ENCODE assay signal across 1 cellular context in the genomic region with DNA sequence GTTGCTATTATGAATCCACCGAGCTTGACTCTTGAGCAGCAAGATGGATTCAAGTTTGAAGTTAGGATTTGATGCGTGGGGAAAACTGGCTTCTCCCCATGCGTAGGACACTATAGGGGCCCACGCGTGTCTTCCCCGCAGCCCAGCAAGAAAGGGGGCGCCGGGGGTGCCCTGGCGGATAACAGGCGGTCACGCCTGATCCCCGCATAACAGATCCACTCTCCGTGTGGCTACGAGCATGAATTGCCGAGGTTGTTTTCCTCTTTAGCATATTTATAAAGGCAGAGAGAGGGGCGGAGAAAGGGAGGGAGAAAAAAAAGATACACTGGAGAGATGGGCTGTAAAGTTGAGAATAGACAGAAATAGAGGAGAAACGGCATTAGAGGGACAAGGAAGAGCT.
TF ChIP-seq lines count a peak whose summit lies in the region.

No MANE protein-coding gene starts in this region.

TF ChIP-seq in GM23338, 12 proteins besides CTCF, POLR2A, EP300 and RAD21 (continued from another document):
- TF ChIP-seq, protein P1, sequence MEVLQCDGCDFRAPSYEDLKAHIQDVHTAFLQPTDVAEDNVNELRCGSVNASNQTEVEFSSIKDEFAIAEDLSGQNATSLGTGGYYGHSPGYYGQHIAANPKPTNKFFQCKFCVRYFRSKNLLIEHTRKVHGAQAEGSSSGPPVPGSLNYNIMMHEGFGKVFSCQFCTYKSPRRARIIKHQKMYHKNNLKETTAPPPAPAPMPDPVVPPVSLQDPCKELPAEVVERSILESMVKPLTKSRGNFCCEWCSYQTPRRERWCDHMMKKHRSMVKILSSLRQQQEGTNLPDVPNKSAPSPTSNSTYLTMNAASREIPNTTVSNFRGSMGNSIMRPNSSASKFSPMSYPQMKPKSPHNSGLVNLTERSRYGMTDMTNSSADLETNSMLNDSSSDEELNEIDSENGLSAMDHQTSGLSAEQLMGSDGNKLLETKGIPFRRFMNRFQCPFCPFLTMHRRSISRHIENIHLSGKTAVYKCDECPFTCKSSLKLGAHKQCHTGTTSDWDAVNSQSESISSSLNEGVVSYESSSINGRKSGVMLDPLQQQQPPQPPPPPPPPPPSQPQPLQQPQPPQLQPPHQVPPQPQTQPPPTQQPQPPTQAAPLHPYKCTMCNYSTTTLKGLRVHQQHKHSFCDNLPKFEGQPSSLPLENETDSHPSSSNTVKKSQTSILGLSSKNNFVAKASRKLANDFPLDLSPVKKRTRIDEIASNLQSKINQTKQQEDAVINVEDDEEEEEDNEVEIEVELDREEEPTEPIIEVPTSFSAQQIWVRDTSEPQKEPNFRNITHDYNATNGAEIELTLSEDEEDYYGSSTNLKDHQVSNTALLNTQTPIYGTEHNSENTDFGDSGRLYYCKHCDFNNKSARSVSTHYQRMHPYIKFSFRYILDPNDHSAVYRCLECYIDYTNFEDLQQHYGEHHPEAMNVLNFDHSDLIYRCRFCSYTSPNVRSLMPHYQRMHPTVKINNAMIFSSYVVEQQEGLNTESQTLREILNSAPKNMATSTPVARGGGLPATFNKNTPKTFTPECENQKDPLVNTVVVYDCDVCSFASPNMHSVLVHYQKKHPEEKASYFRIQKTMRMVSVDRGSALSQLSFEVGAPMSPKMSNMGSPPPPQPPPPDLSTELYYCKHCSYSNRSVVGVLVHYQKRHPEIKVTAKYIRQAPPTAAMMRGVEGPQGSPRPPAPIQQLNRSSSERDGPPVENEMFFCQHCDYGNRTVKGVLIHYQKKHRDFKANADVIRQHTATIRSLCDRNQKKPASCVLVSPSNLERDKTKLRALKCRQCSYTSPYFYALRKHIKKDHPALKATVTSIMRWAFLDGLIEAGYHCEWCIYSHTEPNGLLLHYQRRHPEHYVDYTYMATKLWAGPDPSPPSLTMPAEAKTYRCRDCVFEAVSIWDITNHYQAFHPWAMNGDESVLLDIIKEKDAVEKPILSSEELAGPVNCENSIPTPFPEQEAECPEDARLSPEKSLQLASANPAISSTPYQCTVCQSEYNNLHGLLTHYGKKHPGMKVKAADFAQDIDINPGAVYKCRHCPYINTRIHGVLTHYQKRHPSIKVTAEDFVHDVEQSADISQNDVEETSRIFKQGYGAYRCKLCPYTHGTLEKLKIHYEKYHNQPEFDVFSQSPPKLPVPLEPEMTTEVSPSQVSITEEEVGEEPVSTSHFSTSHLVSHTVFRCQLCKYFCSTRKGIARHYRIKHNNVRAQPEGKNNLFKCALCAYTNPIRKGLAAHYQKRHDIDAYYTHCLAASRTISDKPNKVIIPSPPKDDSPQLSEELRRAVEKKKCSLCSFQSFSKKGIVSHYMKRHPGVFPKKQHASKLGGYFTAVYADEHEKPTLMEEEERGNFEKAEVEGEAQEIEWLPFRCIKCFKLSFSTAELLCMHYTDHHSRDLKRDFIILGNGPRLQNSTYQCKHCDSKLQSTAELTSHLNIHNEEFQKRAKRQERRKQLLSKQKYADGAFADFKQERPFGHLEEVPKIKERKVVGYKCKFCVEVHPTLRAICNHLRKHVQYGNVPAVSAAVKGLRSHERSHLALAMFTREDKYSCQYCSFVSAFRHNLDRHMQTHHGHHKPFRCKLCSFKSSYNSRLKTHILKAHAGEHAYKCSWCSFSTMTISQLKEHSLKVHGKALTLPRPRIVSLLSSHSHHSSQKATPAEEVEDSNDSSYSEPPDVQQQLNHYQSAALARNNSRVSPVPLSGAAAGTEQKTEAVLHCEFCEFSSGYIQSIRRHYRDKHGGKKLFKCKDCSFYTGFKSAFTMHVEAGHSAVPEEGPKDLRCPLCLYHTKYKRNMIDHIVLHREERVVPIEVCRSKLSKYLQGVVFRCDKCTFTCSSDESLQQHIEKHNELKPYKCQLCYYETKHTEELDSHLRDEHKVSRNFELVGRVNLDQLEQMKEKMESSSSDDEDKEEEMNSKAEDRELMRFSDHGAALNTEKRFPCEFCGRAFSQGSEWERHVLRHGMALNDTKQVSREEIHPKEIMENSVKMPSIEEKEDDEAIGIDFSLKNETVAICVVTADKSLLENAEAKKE (CRISPR knock-in tag; IDR thresholded peaks at IDR 0.05) = no peak
- TF ChIP-seq EZH2 (IDR thresholded peaks at IDR 0.05; ENCODE audit: low read depth, unreplicated experiment) = peak; percentile 87
- no peak for TF ChIP-seq CREB1 (CRISPR knock-in tag; IDR thresholded peaks at IDR 0.05; ENCODE audit: low read depth)
- no peak for TF ChIP-seq JUNB (IDR thresholded peaks at IDR 0.05; ENCODE audit: unreplicated experiment)
- no peak for TF ChIP-seq NANOG (IDR thresholded peaks at IDR 0.05; ENCODE audit: borderline replicate concordance)
